In genomic region chr7:94129443-94130140, GRCh38 we compare ENCODE assay signal across 1 cellular context.
TF ChIP-seq lines count a peak whose summit lies in the region.

No MANE protein-coding gene starts in this region.

TF ChIP-seq in A549, 52 proteins besides CTCF, POLR2A, EP300 and RAD21 (continued from another document):
- TF ChIP-seq, protein P1, sequence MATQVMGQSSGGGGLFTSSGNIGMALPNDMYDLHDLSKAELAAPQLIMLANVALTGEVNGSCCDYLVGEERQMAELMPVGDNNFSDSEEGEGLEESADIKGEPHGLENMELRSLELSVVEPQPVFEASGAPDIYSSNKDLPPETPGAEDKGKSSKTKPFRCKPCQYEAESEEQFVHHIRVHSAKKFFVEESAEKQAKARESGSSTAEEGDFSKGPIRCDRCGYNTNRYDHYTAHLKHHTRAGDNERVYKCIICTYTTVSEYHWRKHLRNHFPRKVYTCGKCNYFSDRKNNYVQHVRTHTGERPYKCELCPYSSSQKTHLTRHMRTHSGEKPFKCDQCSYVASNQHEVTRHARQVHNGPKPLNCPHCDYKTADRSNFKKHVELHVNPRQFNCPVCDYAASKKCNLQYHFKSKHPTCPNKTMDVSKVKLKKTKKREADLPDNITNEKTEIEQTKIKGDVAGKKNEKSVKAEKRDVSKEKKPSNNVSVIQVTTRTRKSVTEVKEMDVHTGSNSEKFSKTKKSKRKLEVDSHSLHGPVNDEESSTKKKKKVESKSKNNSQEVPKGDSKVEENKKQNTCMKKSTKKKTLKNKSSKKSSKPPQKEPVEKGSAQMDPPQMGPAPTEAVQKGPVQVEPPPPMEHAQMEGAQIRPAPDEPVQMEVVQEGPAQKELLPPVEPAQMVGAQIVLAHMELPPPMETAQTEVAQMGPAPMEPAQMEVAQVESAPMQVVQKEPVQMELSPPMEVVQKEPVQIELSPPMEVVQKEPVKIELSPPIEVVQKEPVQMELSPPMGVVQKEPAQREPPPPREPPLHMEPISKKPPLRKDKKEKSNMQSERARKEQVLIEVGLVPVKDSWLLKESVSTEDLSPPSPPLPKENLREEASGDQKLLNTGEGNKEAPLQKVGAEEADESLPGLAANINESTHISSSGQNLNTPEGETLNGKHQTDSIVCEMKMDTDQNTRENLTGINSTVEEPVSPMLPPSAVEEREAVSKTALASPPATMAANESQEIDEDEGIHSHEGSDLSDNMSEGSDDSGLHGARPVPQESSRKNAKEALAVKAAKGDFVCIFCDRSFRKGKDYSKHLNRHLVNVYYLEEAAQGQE (IDR thresholded peaks at IDR 0.05), result no peak
- TF ChIP-seq FOSB (CRISPR knock-in tag; IDR thresholded peaks at IDR 0.05) (no peak), SREBF2 (IDR thresholded peaks at IDR 0.05) (no peak), EHMT2 (IDR thresholded peaks at IDR 0.05; ENCODE audit: low read depth) (no peak), ESRRA (IDR thresholded peaks at IDR 0.05; ENCODE audit: borderline replicate concordance, low read length) (peak; percentile 94; the same call in 1 of the 2 replicates), POLR2AphosphoS2 (conservative IDR thresholded peaks at IDR 0.05; ENCODE audit: low read length) (no peak), ZNF302 (CRISPR knock-in tag; IDR thresholded peaks at IDR 0.05) (no peak), JUN (IDR thresholded peaks at IDR 0.05) (peak; percentile 80 to 89; a peak in 4 of 5 replicates), HOXA7 (CRISPR knock-in tag; IDR thresholded peaks at IDR 0.05) (no peak), TFCP2L1 (CRISPR knock-in tag; IDR thresholded peaks at IDR 0.05) (no peak), SMC3 (IDR thresholded peaks at IDR 0.05) (peak; percentile 49), EHF (CRISPR knock-in tag; IDR thresholded peaks at IDR 0.05) (no peak), RARB (CRISPR knock-in tag; IDR thresholded peaks at IDR 0.05) (no peak), MYC (IDR thresholded peaks at IDR 0.05; ENCODE audit: borderline replicate concordance, low read length) (no peak), ZFP36 (IDR thresholded peaks at IDR 0.05; ENCODE audit: borderline replicate concordance, partially characterized antibody) (no peak), HOXB13 (CRISPR knock-in tag; IDR thresholded peaks at IDR 0.05; ENCODE audit: low read depth) (no peak), HEYL (CRISPR knock-in tag; IDR thresholded peaks at IDR 0.05) (no peak), MAX (IDR thresholded peaks at IDR 0.05) (peak; percentile 93), RCOR1 (IDR thresholded peaks at IDR 0.05; ENCODE audit: low read depth, low read length) (no peak), FOXS1 (CRISPR knock-in tag; IDR thresholded peaks at IDR 0.05) (peak; percentile 96; the same call in 1 of the 2 replicates), CBX8 (IDR thresholded peaks at IDR 0.05) (no peak), FOSL2 (IDR thresholded peaks at IDR 0.05) (peak; percentile 93), FOSL2 (CRISPR knock-in tag; IDR thresholded peaks at IDR 0.05) (peak; percentile 94), BCL3 (IDR thresholded peaks at IDR 0.05) (peak; percentile 80; the same call in 1 of the 3 replicates), E2F6 (IDR thresholded peaks at IDR 0.05; ENCODE audit: borderline replicate concordance, low read depth) (peak; percentile 41; the same call in 1 of the 2 replicates), KDM5A (IDR thresholded peaks at IDR 0.05) (no peak), RNF2 (IDR thresholded peaks at IDR 0.05; ENCODE audit: borderline replicate concordance, low read depth) (no peak), HDAC2 (IDR thresholded peaks at IDR 0.05) (no peak), KDM1A (IDR thresholded peaks at IDR 0.05; ENCODE audit: low read depth) (no peak)
- TF ChIP-seq, protein P2, sequence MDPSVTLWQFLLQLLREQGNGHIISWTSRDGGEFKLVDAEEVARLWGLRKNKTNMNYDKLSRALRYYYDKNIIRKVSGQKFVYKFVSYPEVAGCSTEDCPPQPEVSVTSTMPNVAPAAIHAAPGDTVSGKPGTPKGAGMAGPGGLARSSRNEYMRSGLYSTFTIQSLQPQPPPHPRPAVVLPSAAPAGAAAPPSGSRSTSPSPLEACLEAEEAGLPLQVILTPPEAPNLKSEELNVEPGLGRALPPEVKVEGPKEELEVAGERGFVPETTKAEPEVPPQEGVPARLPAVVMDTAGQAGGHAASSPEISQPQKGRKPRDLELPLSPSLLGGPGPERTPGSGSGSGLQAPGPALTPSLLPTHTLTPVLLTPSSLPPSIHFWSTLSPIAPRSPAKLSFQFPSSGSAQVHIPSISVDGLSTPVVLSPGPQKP (IDR thresholded peaks at IDR 0.05; ENCODE audit: low read depth, low read length), result no peak
